23 cellular contexts compared by ENCODE assay signal in the genomic region with DNA sequence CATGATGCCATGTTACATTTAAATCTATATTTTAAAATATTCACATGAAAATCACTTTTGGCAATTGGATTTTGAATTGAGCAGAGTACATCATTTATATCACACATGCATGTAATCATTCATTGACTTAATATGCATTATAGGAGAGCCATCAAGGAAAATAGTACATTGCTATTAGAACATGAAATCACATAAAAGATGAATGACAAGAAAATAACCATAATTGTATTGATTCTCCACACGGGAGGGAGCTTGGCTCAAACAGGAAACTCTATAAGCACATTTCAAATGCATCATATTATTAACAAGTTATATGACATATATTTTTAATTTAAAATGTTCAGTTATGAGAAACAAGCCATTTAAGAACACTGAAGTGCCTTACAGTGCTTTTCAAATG.
DNase-seq lines count a peak whose midpoint lies in the region; FAIRE-seq and TF ChIP-seq lines count a peak whose summit lies in the region.
"Had no signal": no experiment of that assay in that cellular context is flagged by ENCODE, and none has a peak within 500 bp of the region (broad histone marks: within the 10 kb centered on the region; RNA-seq: fewer than 3 reads in every experiment).

No MANE protein-coding gene starts in this region.

- TF ChIP-seq POLR2A in H54 (IDR thresholded peaks at IDR 0.05; ENCODE audit: low read depth, low read length) = no peak

- TF ChIP-seq CTCF in neural cell (IDR thresholded peaks at IDR 0.05; ENCODE audit: poor library complexity, severe bottlenecking) = no peak
- TF ChIP-seq CTCF in GM10266 (IDR thresholded peaks at IDR 0.05; ENCODE audit: control insufficient read depth, insufficient read depth, low read depth, missing control alignments) = no peak
- TF ChIP-seq CTCF in ascending aorta (IDR thresholded peaks at IDR 0.05) = no peak

- no peaks in the 10 kb centered on the region for H3K79me2 ChIP-seq in neural cell (replicated peaks; ENCODE audit: insufficient read depth, low read length)

- no peak for TF ChIP-seq RAD21 in neural cell (conservative IDR thresholded peaks at IDR 0.05)

- H3K27ac ChIP-seq in neural cell (ENCODE audit: low read length) = no peak overlapping the region
- no peak overlapping the region for H3K27ac ChIP-seq in ascending aorta
- H3K27ac ChIP-seq: 22Rv1; A549; BLaER1 treated with 17β-estradiol and CSF1 and Interleukin-3, amounts not matched to agents 10 nM and 100 nM; C4-2B had no signal

- H2AFZ ChIP-seq in neural cell (ENCODE audit: low read depth, low read length) = no peak overlapping the region

- no peaks in the 10 kb centered on the region for H3K9me3 ChIP-seq in neural cell (ENCODE audit: low read length)
- H3K9me3 ChIP-seq in ascending aorta = no peaks in the 10 kb centered on the region
- H3K9me3 ChIP-seq: A549; BLaER1 treated with 17β-estradiol and CSF1 and Interleukin-3, amounts not matched to agents 10 nM and 100 nM; Caco-2 had no signal

- H3K36me3 ChIP-seq in neural cell (ENCODE audit: insufficient read depth, low read length) (no peaks in the 10 kb centered on the region), ascending aorta (no peaks in the 10 kb centered on the region)
- H3K36me3 ChIP-seq: BLaER1 treated with 17β-estradiol and CSF1 and Interleukin-3, amounts not matched to agents 10 nM and 100 nM had no signal

- H3K9ac ChIP-seq in neural cell (ENCODE audit: low read length) = no peak overlapping the region
- H3K9ac ChIP-seq: BLaER1 treated with 17β-estradiol and CSF1 and Interleukin-3, amounts not matched to agents 10 nM and 100 nM had no signal

- no peaks in the 10 kb centered on the region for H3F3A ChIP-seq in neural cell (ENCODE audit: insufficient read depth, low read length, poor library complexity, severe bottlenecking)

- intact Hi-C loops in ascending aorta (cut with DNase I) = no loop called here

- peak; percentile 66 for TF ChIP-seq EP300 in neural cell (conservative IDR thresholded peaks at IDR 0.05; ENCODE audit: poor library complexity, severe bottlenecking)

- no peak overlapping the region for H3K4me3 ChIP-seq in neural cell (ENCODE audit: low read length)
- no peak overlapping the region for H3K4me3 ChIP-seq in ascending aorta
- H3K4me3 ChIP-seq: A549; BLaER1 treated with 17β-estradiol and CSF1 and Interleukin-3, amounts not matched to agents 10 nM and 100 nM; GM12878 had no signal

- H3K9me2 ChIP-seq in neural cell (ENCODE audit: insufficient read depth, low read length) = no peaks in the 10 kb centered on the region

- FAIRE-seq in H54 (lab: Jason Lieb, UNC) = no peak
- FAIRE-seq: A549, D721Med, G401.6, GM12878, GM12892, GM18507 had no signal

- no peaks in the 10 kb centered on the region for H4K20me1 ChIP-seq in neural cell (ENCODE audit: insufficient read depth)
- H4K20me1 ChIP-seq: BLaER1 treated with 17β-estradiol and CSF1 and Interleukin-3, amounts not matched to agents 10 nM and 100 nM had no signal

- H3K27me3 ChIP-seq in neural cell (ENCODE audit: insufficient read depth, low read depth, low read length) (no peaks in the 10 kb centered on the region), ascending aorta (no peaks in the 10 kb centered on the region)
- H3K27me3 ChIP-seq: BLaER1 treated with 17β-estradiol and CSF1 and Interleukin-3, amounts not matched to agents 10 nM and 100 nM had no signal

- no peak overlapping the region for H3K4me2 ChIP-seq in neural cell (ENCODE audit: low read length)
- H3K4me2 ChIP-seq: A549; BLaER1 treated with 17β-estradiol and CSF1 and Interleukin-3, amounts not matched to agents 10 nM and 100 nM had no signal

- no peaks in the 10 kb centered on the region for H3K4me1 ChIP-seq in ascending aorta
- H3K4me1 ChIP-seq: A549; BLaER1 treated with 17β-estradiol and CSF1 and Interleukin-3, amounts not matched to agents 10 nM and 100 nM; Caco-2 had no signal

- DNase-seq in NCI-H1417 (lab: John Stamatoyannopoulos, UW) = peak in 2 of 3 experiments; percentile 49 to 90
- DNase-seq in NCI-H1930 (lab: John Stamatoyannopoulos, UW) = peak; percentile 40 to 42
- peak; percentile 37 for DNase-seq in NCI-H2081 treated with DMSO at 0.1 percent for 48 hours (lab: John Stamatoyannopoulos, UW)
- DNase-seq in H54 (ENCODE audit: insufficient read length, low spot score) = no peak
- DNase-seq in GM10266 (ENCODE audit: extremely low spot score) = no peak
- DNase-seq in ascending aorta (ENCODE audit: low spot score in 2 of 2) = no peak
- DNase-seq: AML-193; Caco-2; Calu3; CD4-positive, alpha-beta T cell; CD8-positive, alpha-beta T cell; DMS79 treated with DMSO at 0.1 percent for 48 hours; GF-D8 had no signal

TF ChIP-seq in neural cell, 6 proteins besides CTCF, POLR2A, EP300 and RAD21:
- TF ChIP-seq POLR2AphosphoS5 (IDR thresholded peaks at IDR 0.05) (peak; percentile 51), TAF1 (IDR thresholded peaks at IDR 0.05; ENCODE audit: low read depth) (no peak), MXI1 (conservative IDR thresholded peaks at IDR 0.05; ENCODE audit: poor library complexity, severe bottlenecking) (no peak)

Comparison
In these comparisons a context has a peak if more than half of its experiments do, and no peak if none do; other contexts are left out.
1. DNase-seq: peak in NCI-H1417 (2 of 3), NCI-H1930 (2 of 2) and NCI-H2081 treated with DMSO at 0.1 percent for 48 hours (single experiment); none in H54 (single experiment), GM10266 (single experiment) and ascending aorta (0 of 2).